Comparison of ENCODE assay signal across 8 cellular contexts in the genomic region with DNA sequence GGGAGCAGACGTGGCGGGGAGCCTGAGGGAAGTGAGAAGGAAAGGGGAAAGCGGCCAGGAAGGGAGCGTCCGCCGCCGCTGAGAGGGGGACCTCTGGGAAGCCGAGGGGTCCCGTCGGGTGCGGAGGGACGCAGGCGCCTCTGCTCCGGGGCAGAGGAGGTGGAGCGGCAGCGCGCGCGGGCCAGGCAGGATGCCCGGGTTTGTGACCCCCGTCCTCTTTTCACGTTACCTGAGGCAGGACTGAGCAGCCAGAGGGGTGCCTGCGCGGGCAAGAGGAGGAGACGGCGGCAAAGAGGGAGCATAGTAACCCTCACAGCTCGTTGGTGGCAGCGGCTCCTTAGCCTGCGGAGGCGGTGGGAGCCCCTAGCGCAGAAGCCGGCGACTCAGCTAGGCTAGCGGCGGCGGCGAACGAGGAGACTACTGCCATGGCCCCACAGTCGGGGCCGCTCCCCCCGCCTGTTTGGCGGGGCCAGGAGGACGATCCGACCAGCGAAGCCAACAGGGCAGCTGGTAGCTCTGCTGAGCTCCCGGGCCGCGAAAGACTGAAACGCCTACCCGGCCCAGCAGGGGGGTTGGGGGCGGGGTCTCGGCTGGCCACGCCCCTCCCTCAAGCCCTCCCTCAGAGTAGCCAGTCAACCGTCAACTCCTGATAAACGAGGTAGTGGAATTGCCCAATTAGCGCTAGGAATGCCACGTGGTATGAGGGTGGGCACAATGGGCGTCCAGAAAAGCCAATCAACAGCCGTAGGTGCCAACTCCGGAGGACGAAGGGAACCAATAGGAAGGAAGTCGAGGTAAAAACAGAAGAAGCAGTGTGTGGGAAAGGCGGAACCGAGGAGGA. TPM values are rescaled to one million over a fixed set of nuclear protein-coding genes. Genes with fewer than 3 reads are reported as not detected.
DNase-seq lines count a peak whose midpoint lies in the region; ATAC-seq, FAIRE-seq and TF ChIP-seq lines count a peak whose summit lies in the region.

TSS of gene TESK2 (minus strand) at position 541 of the 841 bp plus-strand sequence. CDS start 33,378 bp downstream, outside the sequence.

- peak; percentile 98 for FAIRE-seq in islet of Langerhans (lab: Jason Lieb, UNC)

- intact Hi-C loops in activated B cell treated with CpG ODN at 0.5 μM for 24 hours (cut with micrococcal nuclease), result loop anchor here (1.0 to 5.0 kb wide), 9 partner anchors 9 to 769 kb away; partner anchors contain the start of genes CCDC163, MMACHC, MUTYH and TOE1

- H3K27me3 Mint-ChIP-seq in activated B cell treated with CpG ODN at 0.5 μM for 24 hours, result no peaks in the 10 kb centered on the region

- H3K27ac Mint-ChIP-seq in activated B cell treated with CpG ODN at 0.5 μM for 24 hours, result no peak within 1 kb of the TSS

- CTCF ChIA-PET in activated B cell treated with CpG ODN at 0.5 μM for 24 hours (lab: Charles Lee), result interaction anchor here (0.6 to 9.3 kb wide), 8 partner anchors 9 to 710 kb away, joined by 3 to 326 read pairs (median 22); partner anchors contain the start of genes CCDC163, HECTD3, MMACHC and UROD

- no peak for TF ChIP-seq CTCF in activated B cell treated with CpG ODN at 0.5 μM for 24 hours (IDR thresholded peaks at IDR 0.05)

- no peaks in the 10 kb centered on the region for H3K9me3 Mint-ChIP-seq in activated B cell treated with CpG ODN at 0.5 μM for 24 hours

- H3K4me3 Mint-ChIP-seq in activated B cell treated with CpG ODN at 0.5 μM for 24 hours, result no peak within 1 kb of the TSS

- DNase-seq in AG20443 (ENCODE audit: low spot score) (peak; percentile 98), NCI-H2227 treated with DMSO at 0.1 percent for 48 hours (lab: John Stamatoyannopoulos, UW) (peak; percentile 100), activated B cell treated with CpG ODN at 0.5 μM for 24 hours (peak; percentile 95), cerebellar cortex (ENCODE audit: low spot score) (peak; percentile 100)
- peak; percentile 90 to 91 for DNase-seq in stimulated activated CD4-positive, alpha-beta T cell treated with anti-CD3 and anti-CD28 coated beads, Interleukin-12 subunit alpha, Interleukin-12 subunit beta, amount 100 ng/mL, for 24 hours (ENCODE audit: low read depth in 2 of 2)

- ATAC-seq in GM19025 (IDR thresholded peaks at IDR 0.05; ENCODE audit: low read depth, unreplicated experiment), result peak; percentile 88
- peak; percentile 88 for ATAC-seq in HG03196 (IDR thresholded peaks at IDR 0.05; ENCODE audit: unreplicated experiment)
- ATAC-seq in activated B cell treated with CpG ODN at 0.5 μM for 24 hours (ENCODE audit: low read depth), result peak; percentile 89

- H3K36me3 Mint-ChIP-seq in activated B cell treated with CpG ODN at 0.5 μM for 24 hours (ENCODE audit: low read depth), result peaks cover 8% of the 10 kb centered on the region

- POLR2A ChIA-PET in activated B cell treated with CpG ODN at 0.5 μM for 24 hours (lab: Charles Lee), result interaction anchor here (0.6 to 5.0 kb wide), 30 partner anchors 9 to 859 kb away, joined by 3 to 77 read pairs (median 9); partner anchors contain the start of genes AKR1A1, BTBD19, CCDC163 and GPBP1L1

- peaks cover 12% of the 10 kb centered on the region for H3K4me1 Mint-ChIP-seq in activated B cell treated with CpG ODN at 0.5 μM for 24 hours

RNA-seq across cellular contexts. Expression of gene TESK2, which starts in this region (rescaled TPM):
- 11.7 and 12.2 TPM in 2 replicates for total RNA-seq in activated B cell treated with CpG ODN at 0.5 μM for 24 hours

Comparison
In these comparisons a context has a peak if more than half of its experiments do, and no peak if none do; other contexts are left out.
1. Peak in every context shown above with its lines: DNase-seq and ATAC-seq.